14 cellular contexts compared by ENCODE assay signal in genomic region chr22:30906946-30907345, GRCh38.
DNase-seq lines count a peak whose midpoint lies in the region; TF ChIP-seq lines count a peak whose summit lies in the region.
"Had no signal": no experiment of that assay in that cellular context is flagged by ENCODE, and none has a peak within 500 bp of the region (broad histone marks: within the 10 kb centered on the region; RNA-seq: fewer than 3 reads in every experiment).

No MANE protein-coding gene starts in this region.

- H3K79me2 ChIP-seq in mammary epithelial cell (ENCODE audit: insufficient read depth, low read length): no peaks in the 10 kb centered on the region

- H3K4me1 ChIP-seq in mammary epithelial cell (ENCODE audit: insufficient read depth, low read length): no peaks in the 10 kb centered on the region
- no peaks in the 10 kb centered on the region for H3K4me1 ChIP-seq in breast epithelium
- no peaks in the 10 kb centered on the region for H3K4me1 ChIP-seq in testis
- no peaks in the 10 kb centered on the region for H3K4me1 ChIP-seq in esophagus squamous epithelium
- H3K4me1 ChIP-seq in prostate gland (replicated peaks): no peaks in the 10 kb centered on the region
- H3K4me1 ChIP-seq: BE2C, HAP-1 had no signal

- H3K27me3 ChIP-seq in mammary epithelial cell (ENCODE audit: insufficient read depth, low read length): no peaks in the 10 kb centered on the region
- H3K27me3 ChIP-seq in breast epithelium: no peaks in the 10 kb centered on the region
- H3K27me3 ChIP-seq in testis: no peaks in the 10 kb centered on the region
- H3K27me3 ChIP-seq in esophagus squamous epithelium: no peaks in the 10 kb centered on the region
- H3K27me3 ChIP-seq in prostate gland (replicated peaks; ENCODE audit: insufficient read depth): no peaks in the 10 kb centered on the region
- H3K27me3 ChIP-seq: BE2C had no signal

- no peak overlapping the region for H3K4me3 ChIP-seq in mammary epithelial cell (replicated peaks in 1 of 3; ENCODE audit: insufficient read depth in 1 of 3, low read depth in 2 of 3, low read length in 3 of 3)
- no peak overlapping the region for H3K4me3 ChIP-seq in breast epithelium
- H3K4me3 ChIP-seq in testis: no peak overlapping the region
- no peak overlapping the region for H3K4me3 ChIP-seq in esophagus squamous epithelium
- no peak overlapping the region for H3K4me3 ChIP-seq in prostate gland
- H3K4me3 ChIP-seq: HAP-1 had no signal

- TF ChIP-seq POLR2A in breast epithelium (IDR thresholded peaks at IDR 0.05) (no peak), testis (IDR thresholded peaks at IDR 0.05) (no peak), esophagus squamous epithelium (IDR thresholded peaks at IDR 0.05) (no peak), prostate gland (IDR thresholded peaks at IDR 0.05) (no peak)

- no peak overlapping the region for H2AFZ ChIP-seq in mammary epithelial cell (ENCODE audit: low read depth, low read length)

- no peaks in the 10 kb centered on the region for H4K20me1 ChIP-seq in mammary epithelial cell (ENCODE audit: insufficient read depth, low read length)

- no peak overlapping the region for H3K9ac ChIP-seq in mammary epithelial cell (ENCODE audit: insufficient read depth, low read length)

- H3K27ac ChIP-seq in mammary epithelial cell (ENCODE audit: insufficient read depth, low read depth, low read length): no peak overlapping the region
- H3K27ac ChIP-seq in breast epithelium: no peak overlapping the region
- no peak overlapping the region for H3K27ac ChIP-seq in testis
- no peak overlapping the region for H3K27ac ChIP-seq in esophagus squamous epithelium
- H3K27ac ChIP-seq in prostate gland: no peak overlapping the region

- H3K4me2 ChIP-seq in mammary epithelial cell (ENCODE audit: insufficient read depth, low read depth, low read length): no peak overlapping the region

- TSS peak; percentile 20 for BruUV-seq in mammary epithelial cell (replicated peaks; lab: Mats Ljungman, UMichigan)

- intact Hi-C loops in mammary epithelial cell (cut with micrococcal nuclease): no loop called here
- intact Hi-C loops in breast epithelium (cut with DNase I; ENCODE audit: low total_unique reads): no loop called here
- intact Hi-C loops in testis (cut with DNase I; ENCODE audit: low total_unique reads): no loop called here
- intact Hi-C loops in esophagus squamous epithelium (cut with DNase I): loop anchor here (5.0 kb wide), 1 partner anchor 140 kb away; no protein-coding TSS in a partner anchor
- intact Hi-C loops in prostate gland (cut with DNase I): no loop called here

- TF ChIP-seq CTCF in mammary epithelial cell (conservative IDR thresholded peaks at IDR 0.05 in 1 of 2, IDR thresholded peaks at IDR 0.05 in 1 of 2; ENCODE audit: extremely low read depth in 1 of 2, insufficient read depth in 1 of 2, low read depth in 1 of 2, low read length in 2 of 2) (no peak), breast epithelium (IDR thresholded peaks at IDR 0.05) (no peak), testis (IDR thresholded peaks at IDR 0.05) (no peak), esophagus squamous epithelium (IDR thresholded peaks at IDR 0.05) (no peak), prostate gland (IDR thresholded peaks at IDR 0.05) (no peak)

- H3K9me3 ChIP-seq in mammary epithelial cell (replicated peaks; ENCODE audit: insufficient read depth, low read length) (no peaks in the 10 kb centered on the region), breast epithelium (no peaks in the 10 kb centered on the region), testis (no peaks in the 10 kb centered on the region), esophagus squamous epithelium (no peaks in the 10 kb centered on the region), prostate gland (no peaks in the 10 kb centered on the region)
- H3K9me3 ChIP-seq: BE2C, HAP-1 had no signal

- no peaks in the 10 kb centered on the region for H3K36me3 ChIP-seq in mammary epithelial cell (ENCODE audit: insufficient read depth, low read length)
- H3K36me3 ChIP-seq in breast epithelium: no peaks in the 10 kb centered on the region
- H3K36me3 ChIP-seq in testis (ENCODE audit: low read depth, missing control alignments): no peaks in the 10 kb centered on the region
- peaks cover 0 to 9% (median 0%) of the 10 kb centered on the region in 3 donors for H3K36me3 ChIP-seq in esophagus squamous epithelium
- H3K36me3 ChIP-seq in prostate gland: no peaks in the 10 kb centered on the region
- H3K36me3 ChIP-seq: BE2C, HAP-1 had no signal

- dilution Hi-C loops in mammary epithelial cell (cut with HindIII; ENCODE audit: low sequenced_read_pairs): loop anchor here (10.0 kb wide), 1 partner anchor 142 kb away; no protein-coding TSS in a partner anchor

- WGBS in mammary epithelial cell (ENCODE audit: low coverage, missing lambda C conversion rate): 100% methylated on average over 1 of the region's 1 CpG
- 84 to 100% methylated on average over 1 of the region's 1 CpG for WGBS in testis, 2 donors
- WGBS in esophagus squamous epithelium, 2 donors: 100% methylated on average over 1 of the region's 1 CpG; no CpG with 5 or more reads in 1 of the 2 donors
- 100% methylated on average over 1 of the region's 1 CpG for WGBS in prostate gland

- DNase-seq in mammary epithelial cell (no peak), breast epithelium (ENCODE audit: low spot score in 2 of 2) (no peak), GM03348 (ENCODE audit: low spot score) (peak; percentile 5), islet precursor cell (peak; percentile 27), testis (peak; percentile 11), esophagus squamous epithelium (lab: John Stamatoyannopoulos, UW) (no peak), HUDEP-2 (lab: John Stamatoyannopoulos, UW; ENCODE audit: unreplicated experiment in 76 of 76) (no peak), prostate gland (ENCODE audit: low spot score) (no peak)
- DNase-seq: BE2C; C1 segment of cervical spinal cord; CD4-positive, CD25-positive, alpha-beta regulatory T cell; CD8-positive, alpha-beta memory T cell; COR-L47 had no signal

- in situ Hi-C loops in mammary epithelial cell (cut with MboI; ENCODE audit: low sequenced_read_pairs in 2 of 2): loop anchor here in 1 of 2 donors (10.0 kb wide), 1 partner anchor 272 kb away; the partner anchor contains the start of gene SLC35E4

- CTCF ChIA-PET in mammary epithelial cell (lab: Charles Lee; ENCODE audit: low non-redundant PET): no interaction called here

Comparison
In these comparisons a context has a peak if more than half of its experiments do, and no peak if none do; other contexts are left out.
1. DNase-seq: peak in GM03348 (single experiment), islet precursor cell (single experiment) and testis (single experiment); none in mammary epithelial cell (single experiment), breast epithelium (0 of 2), esophagus squamous epithelium (single experiment), HUDEP-2 (0 of 76) and prostate gland (single experiment).